Comparison of ENCODE assay signal across 20 cellular contexts in the genomic region with DNA sequence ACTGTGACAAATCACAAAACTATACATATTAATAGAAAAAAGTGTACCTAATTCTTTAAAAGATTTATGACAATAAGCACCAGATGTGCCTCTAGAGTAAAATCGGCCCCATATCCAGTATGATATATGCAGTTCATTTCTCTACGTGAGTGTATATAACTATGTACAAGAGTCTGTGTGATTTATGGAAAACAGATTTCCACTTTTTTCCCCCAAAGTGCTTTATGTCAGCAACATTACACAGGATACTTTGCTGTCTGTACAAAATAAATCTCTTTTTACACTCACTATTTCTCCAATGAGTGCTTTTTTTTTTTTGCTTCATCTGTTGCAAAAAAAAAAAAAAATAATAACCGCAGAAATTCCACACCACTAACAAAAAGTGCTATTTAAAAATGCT.
A peak's percentile ranks its signal among the peaks of the same experiment; 100 is the strongest.
DNase-seq lines count a peak whose midpoint lies in the region; ATAC-seq and TF ChIP-seq lines count a peak whose summit lies in the region.
"Had no signal": no experiment of that assay in that cellular context is flagged by ENCODE, and none has a peak within 500 bp of the region (broad histone marks: within the 10 kb centered on the region; RNA-seq: fewer than 3 reads in every experiment).

No MANE protein-coding gene starts in this region.

- no peaks in the 10 kb centered on the region for H4K20me1 ChIP-seq in hepatocyte (ENCODE audit: insufficient read depth, poor library complexity, severe bottlenecking)
- H4K20me1 ChIP-seq: BLaER1 had no signal

- TF ChIP-seq POLR2A in Peyer's patch (IDR thresholded peaks at IDR 0.05): no peak

- H3K4me3 ChIP-seq in hepatocyte (no peak overlapping the region), Peyer's patch (no peak overlapping the region)
- H3K4me3 ChIP-seq: BLaER1 had no signal

- H3K9me3 ChIP-seq in hepatocyte (ENCODE audit: low read depth) (no peaks in the 10 kb centered on the region), Peyer's patch (no peaks in the 10 kb centered on the region)
- H3K9me3 ChIP-seq: BLaER1 had no signal

- H3K27ac ChIP-seq in hepatocyte: peak overlapping the region; percentile 2
- no peak overlapping the region for H3K27ac ChIP-seq in Peyer's patch
- H3K27ac ChIP-seq: KMS-11, RWPE1 had no signal

- no peak for TF ChIP-seq CTCF in hepatocyte (IDR thresholded peaks at IDR 0.05; ENCODE audit: poor library complexity)
- no peak for TF ChIP-seq CTCF in Peyer's patch (IDR thresholded peaks at IDR 0.05)

- H2AFZ ChIP-seq in hepatocyte: no peak overlapping the region

- 62% methylated on average over 3 of the region's 3 CpGs for WGBS in hepatocyte (ENCODE audit: low lambda C conversion rate, missing lambda C conversion rate)

- no peaks in the 10 kb centered on the region for H3K79me2 ChIP-seq in hepatocyte

- no peaks in the 10 kb centered on the region for H3K9me2 ChIP-seq in hepatocyte (replicated peaks; ENCODE audit: insufficient read depth)

- peak overlapping the region; percentile 48 for H3K4me2 ChIP-seq in hepatocyte
- H3K4me2 ChIP-seq: KMS-11 had no signal

- ATAC-seq in SK-N-SH treated with all-trans-retinoic acid at 6 μM for 48 hours (peak; percentile 80), HG02798 (IDR thresholded peaks at IDR 0.05; ENCODE audit: poor library complexity, unreplicated experiment) (no peak)

- peak; percentile 41 for DNase-seq in GM04503 (ENCODE audit: low read depth)
- no peak for DNase-seq in hepatocyte (ENCODE audit: low spot score)
- no peak for DNase-seq in Peyer's patch
- no peak for DNase-seq in activated gamma-delta T cell (lab: John Stamatoyannopoulos, UW)
- no peak for DNase-seq in SHP77 (lab: John Stamatoyannopoulos, UW)
- DNase-seq: CD4-positive, CD25-positive, alpha-beta regulatory T cell; DMS53; HCEC 1CT; NCI-H1048; NCI-H1417 treated with DMSO at 0.1 percent for 48 hours; NCI-H1694 treated with DMSO at 0.1 percent for 48 hours; NCI-H2081; NCI-H2227 treated with DMSO at 0.1 percent for 48 hours; NCI-H526 treated with DMSO at 0.1 percent for 48 hours; SHP77 treated with DMSO at 0.1 percent for 48 hours had no signal

- no peaks in the 10 kb centered on the region for H3K27me3 ChIP-seq in hepatocyte
- no peaks in the 10 kb centered on the region for H3K27me3 ChIP-seq in Peyer's patch
- H3K27me3 ChIP-seq: BLaER1 had no signal

- H3K36me3 ChIP-seq in hepatocyte (replicated peaks; ENCODE audit: insufficient read depth, low read depth): no peaks in the 10 kb centered on the region
- no peaks in the 10 kb centered on the region for H3K36me3 ChIP-seq in Peyer's patch
- H3K36me3 ChIP-seq: BLaER1 had no signal

- peaks cover 11% of the 10 kb centered on the region for H3K4me1 ChIP-seq in hepatocyte (ENCODE audit: insufficient read depth)
- H3K4me1 ChIP-seq in Peyer's patch: no peaks in the 10 kb centered on the region

TF ChIP-seq in SK-N-SH treated with all-trans-retinoic acid at 6 μM for 48 hours, 23 proteins besides CTCF, POLR2A, EP300 and RAD21:
- TF ChIP-seq ZNF565 (CRISPR knock-in tag; conservative IDR thresholded peaks at IDR 0.05; ENCODE audit: low read depth): no peak
- TF ChIP-seq, protein P1, sequence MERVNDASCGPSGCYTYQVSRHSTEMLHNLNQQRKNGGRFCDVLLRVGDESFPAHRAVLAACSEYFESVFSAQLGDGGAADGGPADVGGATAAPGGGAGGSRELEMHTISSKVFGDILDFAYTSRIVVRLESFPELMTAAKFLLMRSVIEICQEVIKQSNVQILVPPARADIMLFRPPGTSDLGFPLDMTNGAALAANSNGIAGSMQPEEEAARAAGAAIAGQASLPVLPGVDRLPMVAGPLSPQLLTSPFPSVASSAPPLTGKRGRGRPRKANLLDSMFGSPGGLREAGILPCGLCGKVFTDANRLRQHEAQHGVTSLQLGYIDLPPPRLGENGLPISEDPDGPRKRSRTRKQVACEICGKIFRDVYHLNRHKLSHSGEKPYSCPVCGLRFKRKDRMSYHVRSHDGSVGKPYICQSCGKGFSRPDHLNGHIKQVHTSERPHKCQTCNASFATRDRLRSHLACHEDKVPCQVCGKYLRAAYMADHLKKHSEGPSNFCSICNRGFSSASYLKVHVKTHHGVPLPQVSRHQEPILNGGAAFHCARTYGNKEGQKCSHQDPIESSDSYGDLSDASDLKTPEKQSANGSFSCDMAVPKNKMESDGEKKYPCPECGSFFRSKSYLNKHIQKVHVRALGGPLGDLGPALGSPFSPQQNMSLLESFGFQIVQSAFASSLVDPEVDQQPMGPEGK (CRISPR knock-in tag; IDR thresholded peaks at IDR 0.05; ENCODE audit: borderline replicate concordance): no peak
- peak; percentile 31; the same call in 1 of the 2 replicates for TF ChIP-seq TOX (CRISPR knock-in tag; IDR thresholded peaks at IDR 0.05; ENCODE audit: borderline replicate concordance)
